ENCODE assay signal across 8 cellular contexts in the genomic region with DNA sequence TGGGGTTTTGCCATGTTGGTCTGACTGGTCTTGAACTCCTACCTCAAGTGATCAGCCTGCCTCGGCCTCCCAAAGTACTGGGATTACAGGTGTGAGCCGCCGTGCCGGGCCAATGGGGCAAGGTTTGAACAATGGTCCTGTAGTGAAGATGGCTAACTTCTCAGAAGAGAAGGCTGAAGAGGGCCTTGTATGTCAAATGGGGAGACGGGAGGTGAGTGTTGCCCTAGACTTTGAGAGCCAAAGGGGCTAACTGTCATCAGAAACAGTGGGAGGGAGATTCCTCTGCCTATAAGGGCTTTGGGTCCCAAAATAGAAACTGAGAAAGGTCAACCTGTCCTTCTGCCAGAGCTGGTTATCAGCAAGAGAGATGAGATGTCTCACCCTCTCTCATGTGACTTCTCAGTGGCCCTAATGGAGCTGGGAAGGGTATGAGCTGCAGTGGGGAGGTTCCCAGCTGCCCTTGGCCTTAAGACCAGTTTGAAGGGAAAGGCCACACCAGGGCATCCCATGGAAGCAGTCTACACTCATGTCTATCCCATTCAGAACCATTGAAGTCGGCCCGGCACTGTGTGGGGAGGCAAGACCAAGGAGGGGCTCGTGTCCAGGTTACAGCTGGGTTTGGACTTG. TPM values are rescaled to one million over a fixed set of nuclear protein-coding genes. Genes with fewer than 3 reads are reported as not detected.
DNase-seq lines count a peak whose midpoint lies in the region; ATAC-seq, FAIRE-seq and TF ChIP-seq lines count a peak whose summit lies in the region.

No MANE protein-coding gene starts in this region.

- H3K27me3 Mint-ChIP-seq in activated T-cell treated with anti-CD3 and anti-CD28 coated beads, Interleukin-2, amount 50 U/mL, for 72 hours (ENCODE audit: low read depth): no peaks in the 10 kb centered on the region

- no peak overlapping the region for H3K9ac ChIP-seq in kidney (ENCODE audit: low read length in 2 of 2)

- peaks cover 51% of the 10 kb centered on the region for H3K4me1 Mint-ChIP-seq in activated T-cell treated with anti-CD3 and anti-CD28 coated beads, Interleukin-2, amount 50 U/mL, for 72 hours (ENCODE audit: low read depth)

- H3K36me3 Mint-ChIP-seq in activated T-cell treated with anti-CD3 and anti-CD28 coated beads, Interleukin-2, amount 50 U/mL, for 72 hours (ENCODE audit: insufficient read depth in 2 of 2): peaks cover 4 to 5% of the 10 kb centered on the region in 2 donors

- no peak overlapping the region for H3K27ac ChIP-seq in kidney (ENCODE audit: low read depth in 2 of 2, low read length in 2 of 2)
- peak overlapping the region; percentile 27 for H3K27ac ChIP-seq in substantia nigra (ENCODE audit: low read depth, low read length, poor library complexity, severe bottlenecking)

- no peak overlapping the region for H3K4me3 ChIP-seq in kidney (ENCODE audit: low read length in 2 of 2)

- no peaks in the 10 kb centered on the region for H3K9me3 ChIP-seq in kidney (ENCODE audit: control insufficient read depth in 1 of 2, low read length in 2 of 2)

- no peaks in the 10 kb centered on the region for H3K9me3 Mint-ChIP-seq in activated T-cell treated with anti-CD3 and anti-CD28 coated beads, Interleukin-2, amount 50 U/mL, for 72 hours

- intact Hi-C loops in kidney (cut with DNase I): no loop called here

- H3K4me1 ChIP-seq in kidney (ENCODE audit: control insufficient read depth in 1 of 2, insufficient read depth in 1 of 2, low read depth in 1 of 2, low read length in 2 of 2): peaks cover 0 to 7% of the 10 kb centered on the region in 2 donors

- no peak for FAIRE-seq in kidney (lab: Jason Lieb, UNC)

- peak overlapping the region; percentile 92 to 97 for H3K4me3 Mint-ChIP-seq in activated T-cell treated with anti-CD3 and anti-CD28 coated beads, Interleukin-2, amount 50 U/mL, for 72 hours

- no peaks in the 10 kb centered on the region for H3K36me3 ChIP-seq in kidney (ENCODE audit: control insufficient read depth in 1 of 2, insufficient read depth in 2 of 2, low read length in 2 of 2)

- peak; percentile 59 for DNase-seq in activated CD8-positive, alpha-beta memory T cell treated with anti-CD3 and anti-CD28 coated beads for 24 hours
- DNase-seq in activated CD8-positive, alpha-beta memory T cell treated with anti-CD3 and anti-CD28 coated beads, Interleukin-2, amount 50 U/mL, for 4 hours: no peak
- no peak for DNase-seq in activated T-cell treated with anti-CD3 and anti-CD28 coated beads, Interleukin-2, amount 50 U/mL, for 72 hours
- DNase-seq in kidney: peak; percentile 74
- no peak for DNase-seq in substantia nigra (lab: John Stamatoyannopoulos, UW)
- no peak for DNase-seq in NCI-H2196 treated with DMSO at 0.1 percent for 48 hours (lab: John Stamatoyannopoulos, UW; ENCODE audit: unreplicated experiment)
- DNase-seq in medulla oblongata (ENCODE audit: extremely low spot score): no peak

- H3K27ac Mint-ChIP-seq in activated T-cell treated with anti-CD3 and anti-CD28 coated beads, Interleukin-2, amount 50 U/mL, for 72 hours: peak overlapping the region; percentile 92

- no peak for TF ChIP-seq CTCF in kidney (IDR thresholded peaks at IDR 0.05; ENCODE audit: borderline replicate concordance, extremely low read depth, insufficient read depth)

- ATAC-seq in activated T-cell treated with anti-CD3 and anti-CD28 coated beads, Interleukin-2, amount 50 U/mL, for 72 hours (replicated peaks in 1 of 2): no peak
- ATAC-seq in GM21576 (IDR thresholded peaks at IDR 0.05; ENCODE audit: unreplicated experiment): no peak

RNA-seq across cellular contexts. Expression of gene SAMD8, which starts 1.3 kb away (rescaled TPM):
- total RNA-seq in activated T-cell treated with anti-CD3 and anti-CD28 coated beads, Interleukin-2, amount 50 U/mL, for 72 hours: 10 to 100 TPM; 24.3 to 28.6 TPM
- total RNA-seq in kidney: 20.5 TPM
- polyA plus RNA-seq in kidney (ENCODE audit: insufficient read depth, low read depth, low replicate concordance): 5.3 TPM

Comparison
In these comparisons a context has a peak if more than half of its experiments do, and no peak if none do; other contexts are left out.
1. DNase-seq: peak in activated CD8-positive, alpha-beta memory T cell treated with anti-CD3 and anti-CD28 coated beads for 24 hours (single experiment) and kidney (single experiment); none in activated CD8-positive, alpha-beta memory T cell treated with anti-CD3 and anti-CD28 coated beads, Interleukin-2, amount 50 U/mL, for 4 hours (single experiment), activated T-cell treated with anti-CD3 and anti-CD28 coated beads, Interleukin-2, amount 50 U/mL, for 72 hours (0 of 2), substantia nigra (0 of 49), NCI-H2196 treated with DMSO at 0.1 percent for 48 hours (single experiment) and medulla oblongata (single experiment).